Comparison of ENCODE assay signal across 24 cellular contexts in the genomic region with DNA sequence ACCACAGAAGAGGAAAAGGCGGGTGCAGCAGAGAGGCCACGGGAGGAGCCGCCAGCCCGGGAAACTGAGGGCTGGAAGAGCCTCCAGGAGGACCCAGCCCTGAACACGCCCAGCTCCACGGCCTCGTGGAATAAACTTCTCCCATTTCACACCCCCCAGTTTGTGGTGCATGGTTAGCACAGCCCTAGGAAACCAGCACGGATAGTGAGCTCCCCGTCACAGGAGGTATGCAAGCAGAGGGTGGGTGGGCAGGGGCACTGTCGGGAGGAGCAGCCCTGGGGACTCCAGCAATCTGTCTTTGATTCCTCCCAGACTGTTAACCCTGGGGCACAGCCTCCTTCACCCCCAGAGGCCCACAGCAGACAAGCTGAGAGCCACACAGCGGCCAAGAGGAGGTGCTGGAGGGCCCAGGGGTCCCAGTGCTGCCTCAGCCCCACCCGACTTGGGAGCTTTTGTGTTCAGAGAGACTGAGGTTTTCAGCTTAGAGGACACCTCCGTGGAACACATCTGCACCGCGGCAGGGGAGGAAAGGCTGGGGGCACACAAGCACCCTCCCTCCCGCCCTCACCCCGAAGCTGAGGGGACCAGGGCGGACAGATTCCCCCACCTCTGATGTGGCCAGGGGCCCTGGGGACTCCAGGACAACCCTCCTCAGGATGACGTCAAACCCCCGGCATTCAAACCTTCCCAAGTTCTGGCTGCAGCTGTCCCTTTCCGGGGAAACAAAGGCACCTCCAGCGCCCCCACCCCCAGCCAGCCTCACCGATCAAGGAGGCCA. TPM values are rescaled to one million over a fixed set of nuclear protein-coding genes. Genes with fewer than 3 reads are reported as not detected.
A peak's percentile ranks its signal among the peaks of the same experiment; 100 is the strongest.
DNase-seq lines count a peak whose midpoint lies in the region; ATAC-seq and TF ChIP-seq lines count a peak whose summit lies in the region.
"Had no signal": no experiment of that assay in that cellular context is flagged by ENCODE, and none has a peak within 500 bp of the region (broad histone marks: within the 10 kb centered on the region; RNA-seq: fewer than 3 reads in every experiment).

No MANE protein-coding gene starts in this region.

- H3K36me3 Mint-ChIP-seq in activated CD4-positive, alpha-beta T cell treated with anti-CD3 and anti-CD28 coated beads, Interleukin-2, amount 10 ng/mL, durations not matched to agents 7 days and 5 days (ENCODE audit: low read depth): peaks cover 5% of the 10 kb centered on the region
- no peaks in the 10 kb centered on the region for H3K36me3 Mint-ChIP-seq in CD4-positive, CD25-positive, alpha-beta regulatory T cell
- H3K36me3 Mint-ChIP-seq in activated CD8-positive, alpha-beta T cell treated with anti-CD3 and anti-CD28 coated beads for 36 hours (ENCODE audit: low read depth): peaks cover 5% of the 10 kb centered on the region
- no peaks in the 10 kb centered on the region for H3K36me3 Mint-ChIP-seq in naive B cell
- 0 out of 2 replicates have a peak, but pooled peaks cover 3% of the 10 kb centered on the region for H3K36me3 Mint-ChIP-seq in WTC11

- no peak for DNase-seq in activated CD4-positive, alpha-beta T cell treated with anti-CD3 and anti-CD28 coated beads, Interleukin-2, amount 10 ng/mL, durations not matched to agents 7 days and 5 days
- no peak for DNase-seq in activated CD4-positive, alpha-beta T cell treated with anti-CD3 and anti-CD28 coated beads, Interleukin-2, amount 50 U/mL, for 4 hours
- DNase-seq in CD4-positive, CD25-positive, alpha-beta regulatory T cell: no peak
- peak; percentile 27 for DNase-seq in activated CD8-positive, alpha-beta T cell treated with anti-CD3 and anti-CD28 coated beads for 36 hours
- DNase-seq in naive B cell (no peak), WTC11 (ENCODE audit: low spot score) (no peak)
- DNase-seq: adrenal gland, gastrocnemius medialis, H9, kidney, NCI-H146, NCI-H2227 treated with DMSO at 0.1 percent for 48 hours, posterior cingulate gyrus, T1000, uterus had no signal

- intact Hi-C loops in activated CD8-positive, alpha-beta T cell treated with anti-CD3 and anti-CD28 coated beads for 36 hours (cut with micrococcal nuclease): no loop called here

- ATAC-seq in CD4-positive, CD25-positive, alpha-beta regulatory T cell (ENCODE audit: low read depth in 2 of 2): no peak
- no peak for ATAC-seq in activated CD8-positive, alpha-beta T cell treated with anti-CD3 and anti-CD28 coated beads for 36 hours
- ATAC-seq in naive B cell (ENCODE audit: low read depth in 2 of 2) (no peak), HG03442 (IDR thresholded peaks at IDR 0.05; ENCODE audit: unreplicated experiment) (no peak), HG02970 (IDR thresholded peaks at IDR 0.05; ENCODE audit: low FRiP score, unreplicated experiment) (no peak), WTC11 (no peak)
- ATAC-seq: esophagus mucosa, gastrocnemius medialis, Panc1 had no signal

- no peaks in the 10 kb centered on the region for H3K27me3 ChIP-seq in CD4-positive, CD25-positive, alpha-beta regulatory T cell (ENCODE audit: control insufficient read depth, insufficient read depth, low read length)

- peak overlapping the region; percentile 54 for H3K27ac Mint-ChIP-seq in activated CD4-positive, alpha-beta T cell treated with anti-CD3 and anti-CD28 coated beads, Interleukin-2, amount 10 ng/mL, durations not matched to agents 7 days and 5 days
- H3K27ac Mint-ChIP-seq in CD4-positive, CD25-positive, alpha-beta regulatory T cell: peak overlapping the region in 2 of 3 donors; percentile 14 to 54
- peak overlapping the region; percentile 59 for H3K27ac Mint-ChIP-seq in activated CD8-positive, alpha-beta T cell treated with anti-CD3 and anti-CD28 coated beads for 36 hours
- H3K27ac Mint-ChIP-seq in naive B cell (peak overlapping the region in 4 of 6 donors; percentile 34 to 74 (median 68)), WTC11 (no peak overlapping the region)

- peaks cover 29% of the 10 kb centered on the region for H3K27me3 Mint-ChIP-seq in activated CD4-positive, alpha-beta T cell treated with anti-CD3 and anti-CD28 coated beads, Interleukin-2, amount 10 ng/mL, durations not matched to agents 7 days and 5 days
- peaks cover 34% of the 10 kb centered on the region for H3K27me3 Mint-ChIP-seq in CD4-positive, CD25-positive, alpha-beta regulatory T cell
- H3K27me3 Mint-ChIP-seq in activated CD8-positive, alpha-beta T cell treated with anti-CD3 and anti-CD28 coated beads for 36 hours: peaks cover 20% of the 10 kb centered on the region
- H3K27me3 Mint-ChIP-seq in naive B cell (no peaks in the 10 kb centered on the region), WTC11 (ENCODE audit: low read depth) (peaks cover 22% of the 10 kb centered on the region)

- H3K4me3 ChIP-seq in CD4-positive, CD25-positive, alpha-beta regulatory T cell (ENCODE audit: low read depth, low read length): no peak overlapping the region
- H3K4me3 ChIP-seq: adrenal gland, gastrocnemius medialis, uterus had no signal

- peaks cover 37% of the 10 kb centered on the region for H3K4me1 Mint-ChIP-seq in activated CD4-positive, alpha-beta T cell treated with anti-CD3 and anti-CD28 coated beads, Interleukin-2, amount 10 ng/mL, durations not matched to agents 7 days and 5 days
- H3K4me1 Mint-ChIP-seq in CD4-positive, CD25-positive, alpha-beta regulatory T cell: peaks cover 8 to 47% (median 18%) of the 10 kb centered on the region in 4 donors
- H3K4me1 Mint-ChIP-seq in activated CD8-positive, alpha-beta T cell treated with anti-CD3 and anti-CD28 coated beads for 36 hours (ENCODE audit: low read depth): peaks cover 37% of the 10 kb centered on the region
- peaks cover 43 to 73% (median 62%) of the 10 kb centered on the region in 3 donors for H3K4me1 Mint-ChIP-seq in naive B cell
- H3K4me1 Mint-ChIP-seq in WTC11: peaks cover 38% of the 10 kb centered on the region

- POLR2A ChIA-PET in activated CD4-positive, alpha-beta T cell treated with anti-CD3 and anti-CD28 coated beads, Interleukin-2, amount 10 ng/mL, durations not matched to agents 7 days and 5 days (lab: Charles Lee): no interaction called here
- POLR2A ChIA-PET in activated CD8-positive, alpha-beta T cell treated with anti-CD3 and anti-CD28 coated beads for 36 hours (lab: Charles Lee): interaction anchor here (0.6 to 2.5 kb wide), 11 partner anchors 9 to 1140 kb away, joined by 3 to 28 read pairs (median 3); partner anchors contain the start of genes CYBA and ZC3H18
- POLR2A ChIA-PET in WTC11 (lab: Charles Lee): no interaction called here

- no peak overlapping the region for H3K4me3 Mint-ChIP-seq in activated CD4-positive, alpha-beta T cell treated with anti-CD3 and anti-CD28 coated beads, Interleukin-2, amount 10 ng/mL, durations not matched to agents 7 days and 5 days
- peak overlapping the region; percentile 33 to 90 (median 74) for H3K4me3 Mint-ChIP-seq in CD4-positive, CD25-positive, alpha-beta regulatory T cell
- H3K4me3 Mint-ChIP-seq in activated CD8-positive, alpha-beta T cell treated with anti-CD3 and anti-CD28 coated beads for 36 hours: peak overlapping the region; percentile 15
- peak overlapping the region in 6 of 8 donors; percentile 60 to 87 (median 83) for H3K4me3 Mint-ChIP-seq in naive B cell
- H3K4me3 Mint-ChIP-seq in WTC11: no peak overlapping the region

- H3K4me1 ChIP-seq in CD4-positive, CD25-positive, alpha-beta regulatory T cell (ENCODE audit: control insufficient read depth, insufficient read depth, low read length, poor library complexity, severe bottlenecking): peaks cover 62% of the 10 kb centered on the region
- H3K4me1 ChIP-seq: adrenal gland, gastrocnemius medialis had no signal

- H3K36me3 ChIP-seq in CD4-positive, CD25-positive, alpha-beta regulatory T cell (ENCODE audit: control insufficient read depth, insufficient read depth, low read length): no peaks in the 10 kb centered on the region
- H3K36me3 ChIP-seq: uterus had no signal

- CTCF ChIA-PET in activated CD4-positive, alpha-beta T cell treated with anti-CD3 and anti-CD28 coated beads, Interleukin-2, amount 10 ng/mL, durations not matched to agents 7 days and 5 days (lab: Charles Lee): interaction anchor here (1.1 to 1.8 kb wide), 3 partner anchors 24 to 101 kb away, joined by 3 to 9 read pairs (median 3); no protein-coding TSS in a partner anchor
- CTCF ChIA-PET in activated CD8-positive, alpha-beta T cell treated with anti-CD3 and anti-CD28 coated beads for 36 hours (lab: Charles Lee): interaction anchor here (0.6 to 1.4 kb wide), 4 partner anchors 8 to 201 kb away, joined by 3 to 8 read pairs (median 4); partner anchors contain the start of gene SNAI3
- CTCF ChIA-PET in WTC11 (lab: Charles Lee): interaction anchor here (0.6 to 5.0 kb wide), 11 partner anchors 8 to 123 kb away, joined by 3 to 34 read pairs (median 7); partner anchors contain the start of genes CYBA and SNAI3

- H3K27ac ChIP-seq in CD4-positive, CD25-positive, alpha-beta regulatory T cell (ENCODE audit: insufficient read depth, low read length, poor library complexity, severe bottlenecking): no peak overlapping the region
- H3K27ac ChIP-seq: adrenal gland, gastrocnemius medialis, uterus had no signal

- H3K9me3 Mint-ChIP-seq in activated CD4-positive, alpha-beta T cell treated with anti-CD3 and anti-CD28 coated beads, Interleukin-2, amount 10 ng/mL, durations not matched to agents 7 days and 5 days: no peaks in the 10 kb centered on the region
- H3K9me3 Mint-ChIP-seq in CD4-positive, CD25-positive, alpha-beta regulatory T cell: peaks cover 0 to 4% (median 0%) of the 10 kb centered on the region in 7 donors
- H3K9me3 Mint-ChIP-seq in activated CD8-positive, alpha-beta T cell treated with anti-CD3 and anti-CD28 coated beads for 36 hours: no peaks in the 10 kb centered on the region
- no peaks in the 10 kb centered on the region for H3K9me3 Mint-ChIP-seq in naive B cell
- no peaks in the 10 kb centered on the region for H3K9me3 Mint-ChIP-seq in WTC11
- H3K9me3 Mint-ChIP-seq: H9; naive thymus-derived CD4-positive, alpha-beta T cell had no signal

- no peak for TF ChIP-seq CTCF in activated CD8-positive, alpha-beta T cell treated with anti-CD3 and anti-CD28 coated beads for 36 hours (IDR thresholded peaks at IDR 0.05)
- no peak for TF ChIP-seq CTCF in WTC11 (IDR thresholded peaks at IDR 0.05)

- no peaks in the 10 kb centered on the region for H3K9me3 ChIP-seq in CD4-positive, CD25-positive, alpha-beta regulatory T cell (ENCODE audit: control insufficient read depth in 2 of 2, low read length in 2 of 2)
- H3K9me3 ChIP-seq: adrenal gland, gastrocnemius medialis, uterus had no signal

RNA-seq across cellular contexts. Expression of gene IL17C, which starts 1.7 kb away (rescaled TPM):
- total RNA-seq in activated CD4-positive, alpha-beta T cell treated with anti-CD3 and anti-CD28 coated beads, Interleukin-2, amount 10 ng/mL, durations not matched to agents 7 days and 5 days: under 1 TPM in 1 of 2 experiments, not detected in 1; 0.20 TPM
- 1.2 TPM for total RNA-seq in CD4-positive, CD25-positive, alpha-beta regulatory T cell
- polyA plus RNA-seq in CD4-positive, CD25-positive, alpha-beta regulatory T cell: not detected
- total RNA-seq in activated CD8-positive, alpha-beta T cell treated with anti-CD3 and anti-CD28 coated beads for 36 hours: under 1 TPM in 1 of 2 experiments, not detected in 1; 0.31 TPM
- 1 to 10 TPM in 1 of 6 donors, under 1 TPM in 3, not detected in 2; 0.39 to 1.3 (median 0.86) TPM for polyA plus RNA-seq in naive B cell (ENCODE audit: low read depth in 6 of 6)
- 0.80 to 1.9 TPM (median 1.5 TPM) in 3 replicates for total RNA-seq in WTC11 (2021)
- total RNA-seq: adrenal gland, esophagus mucosa, gastrocnemius medialis, kidney, MCF 10A, SK-MEL-5, skeletal muscle tissue, uterus had no signal
- polyA plus RNA-seq: adrenal gland; naive thymus-derived CD4-positive, alpha-beta T cell had no signal

RNA-seq across cellular contexts. Expression of gene CYBA, which starts 14.2 kb away (rescaled TPM):
- 100 to 1,000 TPM; 486 to 586 TPM for total RNA-seq in activated CD4-positive, alpha-beta T cell treated with anti-CD3 and anti-CD28 coated beads, Interleukin-2, amount 10 ng/mL, durations not matched to agents 7 days and 5 days
- total RNA-seq in CD4-positive, CD25-positive, alpha-beta regulatory T cell: 351 TPM
- polyA plus RNA-seq in CD4-positive, CD25-positive, alpha-beta regulatory T cell: 100 to 1,000 TPM; 707 to 964 (median 782) TPM
- total RNA-seq in activated CD8-positive, alpha-beta T cell treated with anti-CD3 and anti-CD28 coated beads for 36 hours: 100 to 1,000 TPM; 230 to 236 TPM
- 1,000 to 10,000 TPM; 1,408 to 2,468 (median 1,616) TPM for polyA plus RNA-seq in naive B cell (ENCODE audit: low read depth in 6 of 6)
- 169 to 219 TPM (median 207 TPM) in 3 replicates for total RNA-seq in WTC11 (2021)

RNA-seq across cellular contexts. Expression of gene MVD, which starts 26.2 kb away (rescaled TPM):
- 10 to 100 TPM; 65.3 to 72.3 TPM for total RNA-seq in activated CD4-positive, alpha-beta T cell treated with anti-CD3 and anti-CD28 coated beads, Interleukin-2, amount 10 ng/mL, durations not matched to agents 7 days and 5 days
- 59.7 TPM for total RNA-seq in CD4-positive, CD25-positive, alpha-beta regulatory T cell
- polyA plus RNA-seq in CD4-positive, CD25-positive, alpha-beta regulatory T cell: 10 to 100 TPM; 19.6 to 27.8 (median 21.9) TPM
- 10 to 100 TPM; 83.1 to 89.9 TPM for total RNA-seq in activated CD8-positive, alpha-beta T cell treated with anti-CD3 and anti-CD28 coated beads for 36 hours
- 10 to 100 TPM in 5 of 6 donors, 1 to 10 TPM in 1; 9.7 to 36.1 (median 18.2) TPM for polyA plus RNA-seq in naive B cell (ENCODE audit: low read depth in 6 of 6)
- total RNA-seq in WTC11 (2021): 96.9 to 113 TPM (median 109 TPM) in 3 replicates

RNA-seq across cellular contexts. Expression of gene SNAI3, which starts 49.6 kb away (rescaled TPM):
- 10 to 100 TPM; 21.0 to 24.2 TPM for total RNA-seq in activated CD4-positive, alpha-beta T cell treated with anti-CD3 and anti-CD28 coated beads, Interleukin-2, amount 10 ng/mL, durations not matched to agents 7 days and 5 days
- total RNA-seq in CD4-positive, CD25-positive, alpha-beta regulatory T cell: 10.4 TPM
- polyA plus RNA-seq in CD4-positive, CD25-positive, alpha-beta regulatory T cell: 10 to 100 TPM; 13.5 to 17.4 (median 16.5) TPM
- total RNA-seq in activated CD8-positive, alpha-beta T cell treated with anti-CD3 and anti-CD28 coated beads for 36 hours: 1 to 10 TPM; 5.2 to 5.3 TPM
- polyA plus RNA-seq in naive B cell (ENCODE audit: low read depth in 6 of 6): 1 to 10 TPM; 1.4 to 9.0 (median 5.9) TPM
- total RNA-seq in WTC11 (2021): 8.0 to 9.4 TPM (median 9.1 TPM) in 3 replicates
- total RNA-seq: A673, MCF 10A, SK-MEL-5 had no signal

Comparison
In these comparisons a context has a peak if more than half of its experiments do, and no peak if none do; other contexts are left out.
1. H3K4me3 Mint-ChIP-seq: peak in CD4-positive, CD25-positive, alpha-beta regulatory T cell (4 of 4), activated CD8-positive, alpha-beta T cell treated with anti-CD3 and anti-CD28 coated beads for 36 hours (single experiment) and naive B cell (6 of 8); none in activated CD4-positive, alpha-beta T cell treated with anti-CD3 and anti-CD28 coated beads, Interleukin-2, amount 10 ng/mL, durations not matched to agents 7 days and 5 days (single experiment) and WTC11 (single experiment).